1 cellular context compared by ENCODE assay signal in the genomic region with DNA sequence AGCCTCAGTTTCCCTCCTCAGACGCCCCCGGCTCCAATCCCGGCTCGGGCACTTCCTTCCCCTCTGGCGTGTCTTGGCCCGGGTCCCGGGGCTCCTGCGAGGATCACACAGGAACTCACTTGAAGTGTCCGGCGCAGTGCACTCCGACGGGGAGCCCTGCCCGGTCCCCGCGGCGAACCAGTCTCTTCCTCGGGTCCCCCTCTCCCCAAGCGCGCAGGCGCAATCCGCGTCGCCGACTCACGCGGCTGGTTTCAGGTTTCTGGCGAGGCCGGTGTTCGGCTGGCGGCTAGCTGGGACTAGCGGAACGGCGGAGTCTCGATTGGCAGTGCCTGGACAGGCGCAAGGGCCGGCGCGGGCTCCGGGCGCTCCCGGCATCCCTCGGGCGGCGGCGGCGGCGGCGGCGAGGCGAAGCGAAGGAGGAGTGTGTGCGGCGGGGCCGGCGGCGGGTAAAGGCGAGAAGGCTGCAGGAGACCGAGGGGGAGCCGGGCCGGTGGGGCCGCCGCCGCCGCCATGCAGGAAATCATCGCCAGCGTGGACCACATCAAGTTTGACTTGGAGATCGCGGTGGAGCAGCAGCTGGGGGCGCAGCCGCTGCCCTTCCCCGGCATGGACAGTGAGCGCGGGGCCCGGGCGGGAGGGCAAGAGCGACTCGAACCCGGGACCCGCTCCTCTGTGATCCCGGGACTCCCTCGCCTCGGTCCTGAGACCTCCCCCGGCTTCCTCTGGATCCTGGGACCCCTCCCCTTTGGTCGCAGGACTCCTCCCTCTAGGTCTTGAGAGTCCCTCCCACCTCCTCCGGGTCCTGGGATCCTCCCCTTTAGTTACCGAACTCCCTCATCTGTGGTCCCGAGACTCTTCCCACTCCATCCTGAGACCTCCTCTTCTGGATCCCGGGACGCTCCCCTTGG.
TF ChIP-seq lines count a peak whose summit lies in the region.

A gene (plus strand): TSS at position 371 of the 908 bp plus-strand sequence. CDS start 140 bp downstream, at position 511.
A gene with protein sequence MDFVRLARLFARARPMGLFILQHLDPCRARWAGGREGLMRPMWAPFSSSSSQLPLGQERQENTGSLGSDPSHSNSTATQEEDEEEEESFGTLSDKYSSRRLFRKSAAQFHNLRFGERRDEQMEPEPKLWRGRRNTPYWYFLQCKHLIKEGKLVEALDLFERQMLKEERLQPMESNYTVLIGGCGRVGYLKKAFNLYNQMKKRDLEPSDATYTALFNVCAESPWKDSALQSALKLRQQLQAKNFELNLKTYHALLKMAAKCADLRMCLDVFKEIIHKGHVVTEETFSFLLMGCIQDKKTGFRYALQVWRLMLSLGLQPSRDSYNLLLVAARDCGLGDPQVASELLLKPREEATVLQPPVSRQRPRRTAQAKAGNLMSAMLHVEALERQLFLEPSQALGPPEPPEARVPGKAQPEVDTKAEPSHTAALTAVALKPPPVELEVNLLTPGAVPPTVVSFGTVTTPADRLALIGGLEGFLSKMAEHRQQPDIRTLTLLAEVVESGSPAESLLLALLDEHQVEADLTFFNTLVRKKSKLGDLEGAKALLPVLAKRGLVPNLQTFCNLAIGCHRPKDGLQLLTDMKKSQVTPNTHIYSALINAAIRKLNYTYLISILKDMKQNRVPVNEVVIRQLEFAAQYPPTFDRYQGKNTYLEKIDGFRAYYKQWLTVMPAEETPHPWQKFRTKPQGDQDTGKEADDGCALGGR (minus strand): TSS at position 226 of the 908 bp plus-strand sequence. CDS start 3,556 bp downstream, outside the sequence.

TF ChIP-seq in HepG2, 621 proteins besides CTCF, POLR2A, EP300 and RAD21 (continued from another document and continues in another):
- TF ChIP-seq ZNF232 (CRISPR knock-in tag; IDR thresholded peaks at IDR 0.05; ENCODE audit: borderline replicate concordance) = no peak
- TF ChIP-seq ZFP36 (IDR thresholded peaks at IDR 0.05; ENCODE audit: borderline replicate concordance, low read depth, low read length, partially characterized antibody) = no peak
- no peak for TF ChIP-seq ZNF496 (CRISPR knock-in tag; IDR thresholded peaks at IDR 0.05; ENCODE audit: insufficient replicate concordance)
- peak; percentile 53; the same call in 1 of the 2 replicates for TF ChIP-seq HIVEP1 (CRISPR knock-in tag; IDR thresholded peaks at IDR 0.05)
- TF ChIP-seq, protein P1, sequence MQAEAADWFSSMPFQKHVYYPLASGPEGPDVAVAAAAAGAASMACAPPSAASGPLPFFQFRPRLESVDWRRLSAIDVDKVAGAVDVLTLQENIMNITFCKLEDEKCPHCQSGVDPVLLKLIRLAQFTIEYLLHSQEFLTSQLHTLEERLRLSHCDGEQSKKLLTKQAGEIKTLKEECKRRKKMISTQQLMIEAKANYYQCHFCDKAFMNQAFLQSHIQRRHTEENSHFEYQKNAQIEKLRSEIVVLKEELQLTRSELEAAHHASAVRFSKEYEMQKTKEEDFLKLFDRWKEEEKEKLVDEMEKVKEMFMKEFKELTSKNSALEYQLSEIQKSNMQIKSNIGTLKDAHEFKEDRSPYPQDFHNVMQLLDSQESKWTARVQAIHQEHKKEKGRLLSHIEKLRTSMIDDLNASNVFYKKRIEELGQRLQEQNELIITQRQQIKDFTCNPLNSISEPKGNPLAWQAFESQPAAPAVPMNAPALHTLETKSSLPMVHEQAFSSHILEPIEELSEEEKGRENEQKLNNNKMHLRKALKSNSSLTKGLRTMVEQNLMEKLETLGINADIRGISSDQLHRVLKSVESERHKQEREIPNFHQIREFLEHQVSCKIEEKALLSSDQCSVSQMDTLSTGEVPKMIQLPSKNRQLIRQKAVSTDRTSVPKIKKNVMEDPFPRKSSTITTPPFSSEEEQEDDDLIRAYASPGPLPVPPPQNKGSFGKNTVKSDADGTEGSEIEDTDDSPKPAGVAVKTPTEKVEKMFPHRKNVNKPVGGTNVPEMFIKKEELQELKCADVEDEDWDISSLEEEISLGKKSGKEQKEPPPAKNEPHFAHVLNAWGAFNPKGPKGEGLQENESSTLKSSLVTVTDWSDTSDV (CRISPR knock-in tag; IDR thresholded peaks at IDR 0.05) = no peak
- no peak for TF ChIP-seq ZBTB8A (CRISPR knock-in tag; IDR thresholded peaks at IDR 0.05; ENCODE audit: borderline replicate concordance, low read depth)
- TF ChIP-seq ERF (CRISPR knock-in tag; IDR thresholded peaks at IDR 0.05) = peak; percentile 93
- TF ChIP-seq LCORL (IDR thresholded peaks at IDR 0.05) = no peak
- TF ChIP-seq LCORL (CRISPR knock-in tag; IDR thresholded peaks at IDR 0.05) = peak; percentile 43; the same call in 1 of the 2 replicates
- no peak for TF ChIP-seq ZNF282 (IDR thresholded peaks at IDR 0.05; ENCODE audit: partially characterized antibody)
- TF ChIP-seq KLF15 (CRISPR knock-in tag; IDR thresholded peaks at IDR 0.05; ENCODE audit: borderline replicate concordance) = no peak
- TF ChIP-seq KLF12 (CRISPR knock-in tag; IDR thresholded peaks at IDR 0.05; ENCODE audit: borderline replicate concordance) = no peak
- TF ChIP-seq, protein P2, sequence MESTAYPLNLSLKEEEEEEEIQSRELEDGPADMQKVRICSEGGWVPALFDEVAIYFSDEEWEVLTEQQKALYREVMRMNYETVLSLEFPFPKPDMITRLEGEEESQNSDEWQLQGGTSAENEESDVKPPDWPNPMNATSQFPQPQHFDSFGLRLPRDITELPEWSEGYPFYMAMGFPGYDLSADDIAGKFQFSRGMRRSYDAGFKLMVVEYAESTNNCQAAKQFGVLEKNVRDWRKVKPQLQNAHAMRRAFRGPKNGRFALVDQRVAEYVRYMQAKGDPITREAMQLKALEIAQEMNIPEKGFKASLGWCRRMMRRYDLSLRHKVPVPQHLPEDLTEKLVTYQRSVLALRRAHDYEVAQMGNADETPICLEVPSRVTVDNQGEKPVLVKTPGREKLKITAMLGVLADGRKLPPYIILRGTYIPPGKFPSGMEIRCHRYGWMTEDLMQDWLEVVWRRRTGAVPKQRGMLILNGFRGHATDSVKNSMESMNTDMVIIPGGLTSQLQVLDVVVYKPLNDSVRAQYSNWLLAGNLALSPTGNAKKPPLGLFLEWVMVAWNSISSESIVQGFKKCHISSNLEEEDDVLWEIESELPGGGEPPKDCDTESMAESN (CRISPR knock-in tag; conservative IDR thresholded peaks at IDR 0.05) = peak; percentile 90
- TF ChIP-seq, protein P3, sequence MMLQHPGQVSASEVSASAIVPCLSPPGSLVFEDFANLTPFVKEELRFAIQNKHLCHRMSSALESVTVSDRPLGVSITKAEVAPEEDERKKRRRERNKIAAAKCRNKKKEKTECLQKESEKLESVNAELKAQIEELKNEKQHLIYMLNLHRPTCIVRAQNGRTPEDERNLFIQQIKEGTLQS (CRISPR knock-in tag; IDR thresholded peaks at IDR 0.05) = no peak
- TF ChIP-seq SRSF9 (IDR thresholded peaks at IDR 0.05; ENCODE audit: borderline replicate concordance, insufficient read depth, low read depth, low read length, poor library complexity, severe bottlenecking) = no peak
- no peak for TF ChIP-seq ZNF660 (CRISPR knock-in tag; IDR thresholded peaks at IDR 0.05; ENCODE audit: borderline replicate concordance, low read depth)
- TF ChIP-seq SNAPC2 (CRISPR knock-in tag; IDR thresholded peaks at IDR 0.05) = peak; percentile 88; the same call in 1 of the 2 replicates
- TF ChIP-seq, protein P4, sequence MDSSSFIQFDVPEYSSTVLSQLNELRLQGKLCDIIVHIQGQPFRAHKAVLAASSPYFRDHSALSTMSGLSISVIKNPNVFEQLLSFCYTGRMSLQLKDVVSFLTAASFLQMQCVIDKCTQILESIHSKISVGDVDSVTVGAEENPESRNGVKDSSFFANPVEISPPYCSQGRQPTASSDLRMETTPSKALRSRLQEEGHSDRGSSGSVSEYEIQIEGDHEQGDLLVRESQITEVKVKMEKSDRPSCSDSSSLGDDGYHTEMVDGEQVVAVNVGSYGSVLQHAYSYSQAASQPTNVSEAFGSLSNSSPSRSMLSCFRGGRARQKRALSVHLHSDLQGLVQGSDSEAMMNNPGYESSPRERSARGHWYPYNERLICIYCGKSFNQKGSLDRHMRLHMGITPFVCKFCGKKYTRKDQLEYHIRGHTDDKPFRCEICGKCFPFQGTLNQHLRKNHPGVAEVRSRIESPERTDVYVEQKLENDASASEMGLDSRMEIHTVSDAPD (CRISPR knock-in tag; IDR thresholded peaks at IDR 0.05) = no peak
- no peak for TF ChIP-seq PRPF4 (IDR thresholded peaks at IDR 0.05; ENCODE audit: low read depth, low read length, poor library complexity, severe bottlenecking)
- TF ChIP-seq, protein P5, sequence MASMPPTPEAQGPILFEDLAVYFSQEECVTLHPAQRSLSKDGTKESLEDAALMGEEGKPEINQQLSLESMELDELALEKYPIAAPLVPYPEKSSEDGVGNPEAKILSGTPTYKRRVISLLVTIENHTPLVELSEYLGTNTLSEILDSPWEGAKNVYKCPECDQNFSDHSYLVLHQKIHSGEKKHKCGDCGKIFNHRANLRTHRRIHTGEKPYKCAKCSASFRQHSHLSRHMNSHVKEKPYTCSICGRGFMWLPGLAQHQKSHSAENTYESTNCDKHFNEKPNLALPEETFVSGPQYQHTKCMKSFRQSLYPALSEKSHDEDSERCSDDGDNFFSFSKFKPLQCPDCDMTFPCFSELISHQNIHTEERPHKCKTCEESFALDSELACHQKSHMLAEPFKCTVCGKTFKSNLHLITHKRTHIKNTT (CRISPR knock-in tag; IDR thresholded peaks at IDR 0.05) = no peak
- peak; percentile 96 for TF ChIP-seq CCDC6 (CRISPR knock-in tag; IDR thresholded peaks at IDR 0.05)
- TF ChIP-seq SAP130 (CRISPR knock-in tag; IDR thresholded peaks at IDR 0.05; ENCODE audit: low read depth) = peak; percentile 93
- TF ChIP-seq, protein P6, sequence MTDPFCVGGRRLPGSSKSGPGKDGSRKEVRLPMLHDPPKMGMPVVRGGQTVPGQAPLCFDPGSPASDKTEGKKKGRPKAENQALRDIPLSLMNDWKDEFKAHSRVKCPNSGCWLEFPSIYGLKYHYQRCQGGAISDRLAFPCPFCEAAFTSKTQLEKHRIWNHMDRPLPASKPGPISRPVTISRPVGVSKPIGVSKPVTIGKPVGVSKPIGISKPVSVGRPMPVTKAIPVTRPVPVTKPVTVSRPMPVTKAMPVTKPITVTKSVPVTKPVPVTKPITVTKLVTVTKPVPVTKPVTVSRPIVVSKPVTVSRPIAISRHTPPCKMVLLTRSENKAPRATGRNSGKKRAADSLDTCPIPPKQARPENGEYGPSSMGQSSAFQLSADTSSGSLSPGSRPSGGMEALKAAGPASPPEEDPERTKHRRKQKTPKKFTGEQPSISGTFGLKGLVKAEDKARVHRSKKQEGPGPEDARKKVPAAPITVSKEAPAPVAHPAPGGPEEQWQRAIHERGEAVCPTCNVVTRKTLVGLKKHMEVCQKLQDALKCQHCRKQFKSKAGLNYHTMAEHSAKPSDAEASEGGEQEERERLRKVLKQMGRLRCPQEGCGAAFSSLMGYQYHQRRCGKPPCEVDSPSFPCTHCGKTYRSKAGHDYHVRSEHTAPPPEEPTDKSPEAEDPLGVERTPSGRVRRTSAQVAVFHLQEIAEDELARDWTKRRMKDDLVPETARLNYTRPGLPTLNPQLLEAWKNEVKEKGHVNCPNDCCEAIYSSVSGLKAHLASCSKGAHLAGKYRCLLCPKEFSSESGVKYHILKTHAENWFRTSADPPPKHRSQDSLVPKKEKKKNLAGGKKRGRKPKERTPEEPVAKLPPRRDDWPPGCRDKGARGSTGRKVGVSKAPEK (CRISPR knock-in tag; IDR thresholded peaks at IDR 0.05; ENCODE audit: borderline replicate concordance) = no peak
- TF ChIP-seq, protein P7, sequence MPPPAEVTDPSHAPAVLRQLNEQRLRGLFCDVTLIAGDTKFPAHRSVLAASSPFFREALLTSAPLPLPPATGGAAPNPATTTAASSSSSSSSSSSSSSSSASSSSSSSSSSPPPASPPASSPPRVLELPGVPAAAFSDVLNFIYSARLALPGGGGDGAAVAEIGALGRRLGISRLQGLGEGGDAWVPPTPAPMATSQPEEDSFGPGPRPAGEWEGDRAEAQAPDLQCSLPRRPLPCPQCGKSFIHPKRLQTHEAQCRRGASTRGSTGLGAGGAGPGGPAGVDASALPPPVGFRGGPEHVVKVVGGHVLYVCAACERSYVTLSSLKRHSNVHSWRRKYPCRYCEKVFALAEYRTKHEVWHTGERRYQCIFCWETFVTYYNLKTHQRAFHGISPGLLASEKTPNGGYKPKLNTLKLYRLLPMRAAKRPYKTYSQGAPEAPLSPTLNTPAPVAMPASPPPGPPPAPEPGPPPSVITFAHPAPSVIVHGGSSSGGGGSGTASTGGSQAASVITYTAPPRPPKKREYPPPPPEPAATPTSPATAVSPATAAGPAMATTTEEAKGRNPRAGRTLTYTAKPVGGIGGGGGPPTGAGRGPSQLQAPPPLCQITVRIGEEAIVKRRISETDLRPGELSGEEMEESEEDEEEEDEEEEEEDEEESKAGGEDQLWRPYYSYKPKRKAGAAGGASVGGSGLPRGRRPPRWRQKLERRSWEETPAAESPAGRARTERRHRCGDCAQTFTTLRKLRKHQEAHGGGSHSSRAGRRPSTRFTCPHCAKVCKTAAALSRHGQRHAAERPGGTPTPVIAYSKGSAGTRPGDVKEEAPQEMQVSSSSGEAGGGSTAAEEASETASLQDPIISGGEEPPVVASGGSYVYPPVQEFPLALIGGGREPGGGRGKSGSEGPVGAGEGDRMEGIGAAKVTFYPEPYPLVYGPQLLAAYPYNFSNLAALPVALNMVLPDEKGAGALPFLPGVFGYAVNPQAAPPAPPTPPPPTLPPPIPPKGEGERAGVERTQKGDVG (CRISPR knock-in tag; IDR thresholded peaks at IDR 0.05; ENCODE audit: borderline replicate concordance) = 0 out of 2 replicates have a peak, but pooled peaks have one; percentile 39
- TF ChIP-seq HMG20A (CRISPR knock-in tag; IDR thresholded peaks at IDR 0.05; ENCODE audit: borderline replicate concordance) = no peak
- TF ChIP-seq, protein P8, sequence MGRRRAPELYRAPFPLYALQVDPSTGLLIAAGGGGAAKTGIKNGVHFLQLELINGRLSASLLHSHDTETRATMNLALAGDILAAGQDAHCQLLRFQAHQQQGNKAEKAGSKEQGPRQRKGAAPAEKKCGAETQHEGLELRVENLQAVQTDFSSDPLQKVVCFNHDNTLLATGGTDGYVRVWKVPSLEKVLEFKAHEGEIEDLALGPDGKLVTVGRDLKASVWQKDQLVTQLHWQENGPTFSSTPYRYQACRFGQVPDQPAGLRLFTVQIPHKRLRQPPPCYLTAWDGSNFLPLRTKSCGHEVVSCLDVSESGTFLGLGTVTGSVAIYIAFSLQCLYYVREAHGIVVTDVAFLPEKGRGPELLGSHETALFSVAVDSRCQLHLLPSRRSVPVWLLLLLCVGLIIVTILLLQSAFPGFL (CRISPR knock-in tag; IDR thresholded peaks at IDR 0.05) = no peak
- no peak for TF ChIP-seq HNRNPL (IDR thresholded peaks at IDR 0.05; ENCODE audit: low read depth, low read length)
- 0 out of 2 replicates have a peak, but pooled peaks have one; percentile 29 for TF ChIP-seq ZNF766 (CRISPR knock-in tag; IDR thresholded peaks at IDR 0.05; ENCODE audit: borderline replicate concordance)
- 0 out of 2 replicates have a peak, but pooled peaks have one; percentile 45 for TF ChIP-seq EEA1 (CRISPR knock-in tag; IDR thresholded peaks at IDR 0.05; ENCODE audit: borderline replicate concordance)
- TF ChIP-seq ARNT (IDR thresholded peaks at IDR 0.05) = no peak
- TF ChIP-seq ZNF672 (CRISPR knock-in tag; IDR thresholded peaks at IDR 0.05) = 0 out of 2 replicates have a peak, but pooled peaks have one; percentile 37
- TF ChIP-seq, protein P9, sequence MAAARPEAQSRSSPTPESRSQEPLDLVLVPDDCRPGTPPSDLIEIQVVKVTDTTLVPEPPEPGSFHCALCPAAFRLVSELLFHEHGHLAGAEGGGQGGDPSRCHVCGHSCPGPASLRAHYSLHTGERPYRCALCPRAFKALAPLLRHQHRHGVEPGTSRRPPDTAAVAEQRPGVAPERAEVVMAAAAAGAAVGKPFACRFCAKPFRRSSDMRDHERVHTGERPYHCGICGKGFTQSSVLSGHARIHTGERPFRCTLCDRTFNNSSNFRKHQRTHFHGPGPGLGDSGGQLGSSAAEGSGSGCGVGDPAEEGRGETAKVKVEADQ (CRISPR knock-in tag; IDR thresholded peaks at IDR 0.05; ENCODE audit: borderline replicate concordance) = no peak; the same call in 1 of the 2 replicates
- TF ChIP-seq NFATC3 (CRISPR knock-in tag; IDR thresholded peaks at IDR 0.05) = peak; percentile 31; the same call in 1 of the 2 replicates
- no peak for TF ChIP-seq BRD4 (CRISPR knock-in tag; IDR thresholded peaks at IDR 0.05)
- TF ChIP-seq FOXK2 (IDR thresholded peaks at IDR 0.05) = no peak
- 0 out of 2 replicates have a peak, but pooled peaks have one; percentile 81 for TF ChIP-seq KDM4B (CRISPR knock-in tag; IDR thresholded peaks at IDR 0.05)
